8 cellular contexts compared by ENCODE assay signal in the genomic region with DNA sequence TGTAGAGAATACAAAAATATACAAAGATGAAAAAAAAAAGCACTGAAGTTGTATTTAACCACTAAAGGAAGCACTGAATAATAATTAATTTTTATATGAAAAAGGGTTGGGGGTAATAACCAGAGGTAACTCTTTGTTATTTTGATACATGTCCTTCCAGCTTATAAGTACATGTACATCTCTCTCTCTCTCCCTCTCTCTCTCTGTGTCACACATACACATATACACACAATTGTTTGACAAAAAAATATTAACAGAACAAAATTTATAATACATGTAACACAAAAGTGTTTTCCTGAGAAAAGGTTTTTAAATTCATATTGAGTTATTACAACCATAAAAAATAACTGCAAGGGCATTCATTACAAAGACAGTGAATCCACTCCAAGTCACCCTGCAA. TPM values are rescaled to one million over a fixed set of nuclear protein-coding genes. Genes with fewer than 3 reads are reported as not detected.
DNase-seq lines count a peak whose midpoint lies in the region; ATAC-seq and TF ChIP-seq lines count a peak whose summit lies in the region.

No MANE protein-coding gene starts in this region.

- H3K27me3 ChIP-seq in thymus (ENCODE audit: control insufficient read depth, insufficient read depth): no peaks in the 10 kb centered on the region

- ATAC-seq in T-helper 17 cell: no peak
- ATAC-seq in memory B cell (ENCODE audit: low read depth): no peak

- no peaks in the 10 kb centered on the region for H3K9me3 Mint-ChIP-seq in activated naive CD4-positive, alpha-beta T cell treated with anti-CD3 and anti-CD28 coated beads, Interleukin-2, amount 50 U/mL, for 24 hours
- H3K9me3 Mint-ChIP-seq in memory B cell: no peaks in the 10 kb centered on the region

- DNase-seq in activated naive CD4-positive, alpha-beta T cell treated with anti-CD3 and anti-CD28 coated beads, Interleukin-2, amount 50 U/mL, for 16 hours: no peak
- DNase-seq in T-helper 17 cell: no peak
- no peak for DNase-seq in memory B cell (ENCODE audit: low spot score in 2 of 2)
- no peak for DNase-seq in stimulated activated CD4-positive, alpha-beta T cell treated with anti-CD3 and anti-CD28 coated beads, Interleukin-15, amount 100 ng/mL, for 24 hours
- DNase-seq in NCI-H1092 treated with DMSO at 0.1 percent for 48 hours (lab: John Stamatoyannopoulos, UW): no peak
- DNase-seq in GM13976 (ENCODE audit: low spot score): no peak

- no peaks in the 10 kb centered on the region for H3K27me3 Mint-ChIP-seq in activated naive CD4-positive, alpha-beta T cell treated with anti-CD3 and anti-CD28 coated beads, Interleukin-2, amount 50 U/mL, for 24 hours
- no peaks in the 10 kb centered on the region for H3K27me3 Mint-ChIP-seq in T-helper 17 cell
- H3K27me3 Mint-ChIP-seq in memory B cell: no peaks in the 10 kb centered on the region

- H3K36me3 ChIP-seq in thymus (ENCODE audit: control insufficient read depth, insufficient read depth): peaks cover 6% of the 10 kb centered on the region

- peak overlapping the region; percentile 99 for H3K27ac Mint-ChIP-seq in activated naive CD4-positive, alpha-beta T cell treated with anti-CD3 and anti-CD28 coated beads, Interleukin-2, amount 50 U/mL, for 24 hours
- peak overlapping the region; percentile 93 for H3K27ac Mint-ChIP-seq in T-helper 17 cell
- peak overlapping the region; percentile 98 for H3K27ac Mint-ChIP-seq in memory B cell

- peaks cover 72% of the 10 kb centered on the region for H3K4me1 Mint-ChIP-seq in activated naive CD4-positive, alpha-beta T cell treated with anti-CD3 and anti-CD28 coated beads, Interleukin-2, amount 50 U/mL, for 24 hours
- H3K4me1 Mint-ChIP-seq in T-helper 17 cell (peaks cover 60% of the 10 kb centered on the region), memory B cell (peaks cover 41% of the 10 kb centered on the region)

- peak overlapping the region; percentile 73 for H3K27ac ChIP-seq in thymus (ENCODE audit: low read depth)

- peaks cover 5% of the 10 kb centered on the region for H3K36me3 Mint-ChIP-seq in activated naive CD4-positive, alpha-beta T cell treated with anti-CD3 and anti-CD28 coated beads, Interleukin-2, amount 50 U/mL, for 24 hours
- H3K36me3 Mint-ChIP-seq in T-helper 17 cell (ENCODE audit: low read depth) (peaks cover 11% of the 10 kb centered on the region), memory B cell (peaks cover 18% of the 10 kb centered on the region)

- H3K4me1 ChIP-seq in thymus (ENCODE audit: control insufficient read depth, insufficient read depth, low read length): peaks cover 26% of the 10 kb centered on the region

- H3K4me3 ChIP-seq in thymus (ENCODE audit: low read length): peak overlapping the region; percentile 41

- in situ Hi-C loops in GM13976 (cut with MboI; ENCODE audit: low sequenced_read_pairs, unreplicated experiment): no loop called here

- peak overlapping the region; percentile 92 for H3K4me3 Mint-ChIP-seq in activated naive CD4-positive, alpha-beta T cell treated with anti-CD3 and anti-CD28 coated beads, Interleukin-2, amount 50 U/mL, for 24 hours
- H3K4me3 Mint-ChIP-seq in T-helper 17 cell (peak overlapping the region; percentile 82), memory B cell (peak overlapping the region; percentile 83)

- TF ChIP-seq CTCF in GM13976 (IDR thresholded peaks at IDR 0.05; ENCODE audit: borderline replicate concordance, control extremely low read depth, extremely low read depth, insufficient read depth, missing control alignments): no peak

- H3K9me3 ChIP-seq in T-helper 17 cell (ENCODE audit: control insufficient read depth, low read length, poor library complexity, severe bottlenecking): no peaks in the 10 kb centered on the region
- no peaks in the 10 kb centered on the region for H3K9me3 ChIP-seq in thymus (ENCODE audit: control insufficient read depth)

RNA-seq across cellular contexts. Expression of gene WIPF1, which starts 4.6 kb away (rescaled TPM):
- total RNA-seq in T-helper 17 cell: 100 to 1,000 TPM; 368 to 424 TPM
- polyA plus RNA-seq in thymus: 65.0 TPM
